8 cellular contexts compared by ENCODE assay signal in genomic region chr16:57300387-57301125, GRCh38. TPM values are rescaled to one million over a fixed set of nuclear protein-coding genes. Genes with fewer than 3 reads are reported as not detected.
DNase-seq lines count a peak whose midpoint lies in the region; ATAC-seq and TF ChIP-seq lines count a peak whose summit lies in the region.

No MANE protein-coding gene starts in this region.

- TF ChIP-seq CTCF in KMS-11 (conservative IDR thresholded peaks at IDR 0.05; ENCODE audit: low read depth, low read length) (peak; percentile 76), PC-9 (conservative IDR thresholded peaks at IDR 0.05) (peak; percentile 92), esophagus muscularis mucosa (IDR thresholded peaks at IDR 0.05) (peak; percentile 94 to 99 (median 95))

- H4K20me1 ChIP-seq in KMS-11 (ENCODE audit: insufficient read depth) (no peaks in the 10 kb centered on the region), PC-9 (ENCODE audit: insufficient read depth) (no peaks in the 10 kb centered on the region)

- H3K4me2 ChIP-seq in KMS-11 (peak overlapping the region; percentile 71; the same call in 1 of the 2 replicates), PC-9 (peak overlapping the region; percentile 73)

- H2AFZ ChIP-seq in KMS-11 (ENCODE audit: low read depth) (peak overlapping the region; percentile 53; the same call in 1 of the 2 replicates), PC-9 (no peak overlapping the region)

- H3K4me3 Mint-ChIP-seq in activated T-cell treated with anti-CD3 and anti-CD28 coated beads, Interleukin-2, amount 50 U/mL, for 4 hours = no peak overlapping the region

- no TSS peak for BruUV-seq in PC-9 (replicated peaks; lab: Mats Ljungman, UMichigan)

- 11% methylated on average over 21 of the region's 36 CpGs for WGBS in esophagus muscularis mucosa

- H3K4me3 ChIP-seq in KMS-11 (IDR thresholded peaks at IDR 0.05; ENCODE audit: insufficient read depth, low read depth, low read length) (no peak overlapping the region), PC-9 (peak overlapping the region; percentile 64; the same call in 1 of the 2 replicates), esophagus muscularis mucosa (peak overlapping the region; percentile 47 to 65 (median 52)), mucosa of stomach (ENCODE audit: low read length) (peak overlapping the region; percentile 49)

- no peaks in the 10 kb centered on the region for H3K27me3 ChIP-seq in KMS-11 (ENCODE audit: insufficient read depth, low read depth)
- no peaks in the 10 kb centered on the region for H3K27me3 ChIP-seq in PC-9 (ENCODE audit: insufficient read depth, low read depth)
- no peaks in the 10 kb centered on the region for H3K27me3 ChIP-seq in esophagus muscularis mucosa
- H3K27me3 ChIP-seq in mucosa of stomach (ENCODE audit: control insufficient read depth, insufficient read depth, low read length) = no peaks in the 10 kb centered on the region

- intact Hi-C loops in PC-9 (cut with micrococcal nuclease; ENCODE audit: unreplicated experiment) = loop anchor here (1.0 to 5.0 kb wide), 10 partner anchors 24 to 723 kb away; partner anchors contain the start of genes ARL2BP, PSME3IP1 and RSPRY1
- intact Hi-C loops in esophagus muscularis mucosa (cut with DNase I) = loop anchor here (1.0 to 5.0 kb wide), 3 partner anchors 72 to 227 kb away; partner anchors contain the start of gene CX3CL1

- CTCF ChIA-PET in PC-9 (lab: Charles Lee) = interaction anchor here (0.8 to 1.6 kb wide), 4 partner anchors 114 to 219 kb away, joined by 4 to 7 read pairs (median 5); partner anchors contain the start of genes PSME3IP1 and RSPRY1

- H3F3A ChIP-seq in PC-9 (ENCODE audit: insufficient read depth, low read depth) = peaks cover 48% of the 10 kb centered on the region

- H3K9ac ChIP-seq in KMS-11 (no peak overlapping the region), mucosa of stomach (ENCODE audit: low read length) (peak overlapping the region; percentile 60)

- peak; percentile 85 for ATAC-seq in GM21786 (IDR thresholded peaks at IDR 0.05; ENCODE audit: unreplicated experiment)
- ATAC-seq in activated T-cell treated with anti-CD3 and anti-CD28 coated beads, Interleukin-2, amount 50 U/mL, for 4 hours = peak; percentile 90 to 94

- H3K9me3 ChIP-seq in PC-9 (ENCODE audit: insufficient read depth, low read depth) (no peaks in the 10 kb centered on the region), esophagus muscularis mucosa (peaks cover 0 to 4% (median 0%) of the 10 kb centered on the region in 4 donors), mucosa of stomach (ENCODE audit: control insufficient read depth, low read length) (no peaks in the 10 kb centered on the region)

- H3K4me1 Mint-ChIP-seq in activated T-cell treated with anti-CD3 and anti-CD28 coated beads, Interleukin-2, amount 50 U/mL, for 4 hours (ENCODE audit: low read depth) = peaks cover 14% of the 10 kb centered on the region

- H3K27ac ChIP-seq in KMS-11 = peak overlapping the region; percentile 21; the same call in 1 of the 2 replicates
- peak overlapping the region; percentile 67 for H3K27ac ChIP-seq in PC-9
- peak overlapping the region; percentile 88 to 97 (median 92) for H3K27ac ChIP-seq in esophagus muscularis mucosa (replicated peaks in 1 of 4)

- H3K4me1 ChIP-seq in KMS-11 (ENCODE audit: low read depth, poor library complexity, severe bottlenecking) (peaks cover 23% of the 10 kb centered on the region), PC-9 (replicated peaks; ENCODE audit: insufficient read depth) (peaks cover 31% of the 10 kb centered on the region), esophagus muscularis mucosa (peaks cover 41 to 45% (median 42%) of the 10 kb centered on the region in 4 donors), mucosa of stomach (ENCODE audit: control insufficient read depth, insufficient read depth, low read length) (peaks cover 33% of the 10 kb centered on the region)

- H3K36me3 ChIP-seq in KMS-11 (ENCODE audit: insufficient read depth) = no peaks in the 10 kb centered on the region
- no peaks in the 10 kb centered on the region for H3K36me3 ChIP-seq in PC-9 (ENCODE audit: low read depth)
- no peaks in the 10 kb centered on the region for H3K36me3 ChIP-seq in esophagus muscularis mucosa
- H3K36me3 ChIP-seq in mucosa of stomach (ENCODE audit: control insufficient read depth, insufficient read depth, low read length) = no peaks in the 10 kb centered on the region

- DNase-seq in DMS79 (lab: John Stamatoyannopoulos, UW) (peak; percentile 86), PC-9 (peak; percentile 96 to 98), esophagus muscularis mucosa (ENCODE audit: extremely low spot score) (peak; percentile 100)
- DNase-seq in activated T-cell treated with anti-CD3 and anti-CD28 coated beads, Interleukin-2, amount 50 U/mL, for 4 hours = peak; percentile 98
- peak; percentile 95 to 99 for DNase-seq in stimulated activated CD8-positive, alpha-beta memory T cell treated with anti-CD3 and anti-CD28 coated beads, Interleukin-4, amount 100 ng/mL, for 4 hours (ENCODE audit: low read depth in 2 of 2, low spot score in 1 of 2)

- TF ChIP-seq EP300 in esophagus muscularis mucosa (IDR thresholded peaks at IDR 0.05) = no peak

- no peaks in the 10 kb centered on the region for H3K36me3 Mint-ChIP-seq in activated T-cell treated with anti-CD3 and anti-CD28 coated beads, Interleukin-2, amount 50 U/mL, for 4 hours (ENCODE audit: insufficient read depth)

- no peaks in the 10 kb centered on the region for H3K27me3 Mint-ChIP-seq in activated T-cell treated with anti-CD3 and anti-CD28 coated beads, Interleukin-2, amount 50 U/mL, for 4 hours (ENCODE audit: low read depth)

- H3K79me2 ChIP-seq in KMS-11 (ENCODE audit: insufficient read depth, low read depth) (no peaks in the 10 kb centered on the region), PC-9 (ENCODE audit: low read depth) (no peaks in the 10 kb centered on the region)

- H3K9me2 ChIP-seq in PC-9 (ENCODE audit: insufficient read depth) = no peaks in the 10 kb centered on the region

- no peak for TF ChIP-seq POLR2A in esophagus muscularis mucosa (IDR thresholded peaks at IDR 0.05; ENCODE audit: low read depth)

- no peaks in the 10 kb centered on the region for H3K9me3 Mint-ChIP-seq in activated T-cell treated with anti-CD3 and anti-CD28 coated beads, Interleukin-2, amount 50 U/mL, for 4 hours

- POLR2A ChIA-PET in PC-9 (lab: Charles Lee; ENCODE audit: unreplicated experiment) = interaction anchor here (0.6 kb wide), 1 partner anchor 234 kb away, joined by 3 read pairs; no protein-coding TSS in a partner anchor

RNA-seq across cellular contexts. Expression of gene PLLP, which starts 16.1 kb away (rescaled TPM):
- total RNA-seq in PC-9 (2021) (1.8 and 2.8 TPM in 2 replicates), esophagus muscularis mucosa (10 to 100 TPM in 1 of 4 donors, 1 to 10 TPM in 3; 3.6 to 10.7 (median 6.4) TPM)
- under 1 TPM in 2 of 3 donors, not detected in 1; 0.13 to 0.33 TPM for total RNA-seq in activated T-cell treated with anti-CD3 and anti-CD28 coated beads, Interleukin-2, amount 50 U/mL, for 4 hours

RNA-seq across cellular contexts. Expression of gene ARL2BP, which starts 55.5 kb away (rescaled TPM):
- 19.8 and 23.6 TPM in 2 replicates for total RNA-seq in PC-9 (2021)
- total RNA-seq in activated T-cell treated with anti-CD3 and anti-CD28 coated beads, Interleukin-2, amount 50 U/mL, for 4 hours = 10 to 100 TPM; 19.0 to 26.4 (median 19.8) TPM
- total RNA-seq in esophagus muscularis mucosa = 10 to 100 TPM; 58.1 to 77.4 (median 66.9) TPM

RNA-seq across cellular contexts. Expression of gene CCL22, which starts 58.0 kb away (rescaled TPM):
- 0.24 and 0.35 TPM in 2 replicates for total RNA-seq in PC-9 (2021)
- 100 to 1,000 TPM in 1 of 3 donors, 10 to 100 TPM in 2; 62.3 to 121 (median 80.2) TPM for total RNA-seq in activated T-cell treated with anti-CD3 and anti-CD28 coated beads, Interleukin-2, amount 50 U/mL, for 4 hours
- total RNA-seq in esophagus muscularis mucosa = not detected

Comparison
In these comparisons a context has a peak if more than half of its experiments do, and no peak if none do; other contexts are left out.
1. H3K27ac ChIP-seq: peak in every context shown above with its lines; median percentile 92 in esophagus muscularis mucosa; 67 in PC-9; 21 in KMS-11.
2. RNA of gene CCL22, which starts 58.0 kb away (total RNA-seq): 62.3 to 121 TPM in activated T-cell treated with anti-CD3 and anti-CD28 coated beads, Interleukin-2, amount 50 U/mL, for 4 hours; 0.24 to 0.35 TPM in PC-9 and not detected in esophagus muscularis mucosa; every median in the first group is over 10 times any median in the second.
3. Peak in every context shown above with its lines, with median percentiles within 50 percentile points of each other: DNase-seq and CTCF ChIP-seq.